ENCODE assay signal across 2 cellular contexts in the genomic region with DNA sequence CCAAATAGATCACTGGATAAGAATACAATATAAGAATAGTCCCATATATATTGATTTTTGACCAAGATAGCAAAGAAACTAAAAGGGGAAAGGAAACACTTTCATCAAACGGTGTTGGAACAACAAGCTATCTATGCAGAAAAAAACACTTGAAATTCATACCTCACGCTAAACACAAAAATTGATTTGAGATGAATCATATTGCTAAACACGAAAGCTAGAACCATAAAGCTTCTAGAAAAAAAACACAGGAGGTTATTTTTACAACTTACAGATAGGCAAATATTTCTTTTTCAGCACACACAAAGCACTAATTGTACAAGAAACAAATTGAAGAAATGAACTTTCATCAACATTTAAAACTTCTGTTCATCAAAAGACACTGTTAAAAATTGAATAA.
TF ChIP-seq lines count a peak whose summit lies in the region.

No MANE protein-coding gene starts in this region.

TF ChIP-seq in HepG2, 621 proteins besides CTCF, POLR2A, EP300 and RAD21:
- TF ChIP-seq, protein P1, sequence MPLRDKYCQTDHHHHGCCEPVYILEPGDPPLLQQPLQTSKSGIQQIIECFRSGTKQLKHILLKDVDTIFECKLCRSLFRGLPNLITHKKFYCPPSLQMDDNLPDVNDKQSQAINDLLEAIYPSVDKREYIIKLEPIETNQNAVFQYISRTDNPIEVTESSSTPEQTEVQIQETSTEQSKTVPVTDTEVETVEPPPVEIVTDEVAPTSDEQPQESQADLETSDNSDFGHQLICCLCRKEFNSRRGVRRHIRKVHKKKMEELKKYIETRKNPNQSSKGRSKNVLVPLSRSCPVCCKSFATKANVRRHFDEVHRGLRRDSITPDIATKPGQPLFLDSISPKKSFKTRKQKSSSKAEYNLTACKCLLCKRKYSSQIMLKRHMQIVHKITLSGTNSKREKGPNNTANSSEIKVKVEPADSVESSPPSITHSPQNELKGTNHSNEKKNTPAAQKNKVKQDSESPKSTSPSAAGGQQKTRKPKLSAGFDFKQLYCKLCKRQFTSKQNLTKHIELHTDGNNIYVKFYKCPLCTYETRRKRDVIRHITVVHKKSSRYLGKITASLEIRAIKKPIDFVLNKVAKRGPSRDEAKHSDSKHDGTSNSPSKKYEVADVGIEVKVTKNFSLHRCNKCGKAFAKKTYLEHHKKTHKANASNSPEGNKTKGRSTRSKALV (CRISPR knock-in tag; IDR thresholded peaks at IDR 0.05), result no peak
- no peak for TF ChIP-seq RFX5 (IDR thresholded peaks at IDR 0.05; ENCODE audit: low read depth, low read length)
- no peak for TF ChIP-seq ZMAT3 (CRISPR knock-in tag; conservative IDR thresholded peaks at IDR 0.05)
- TF ChIP-seq CBX2 (IDR thresholded peaks at IDR 0.05; ENCODE audit: low read depth, low read length), result 0 out of 2 replicates have a peak, but pooled peaks have one; percentile 14
- TF ChIP-seq CBX2 (CRISPR knock-in tag; IDR thresholded peaks at IDR 0.05; ENCODE audit: low read depth), result no peak
- TF ChIP-seq, protein P2, sequence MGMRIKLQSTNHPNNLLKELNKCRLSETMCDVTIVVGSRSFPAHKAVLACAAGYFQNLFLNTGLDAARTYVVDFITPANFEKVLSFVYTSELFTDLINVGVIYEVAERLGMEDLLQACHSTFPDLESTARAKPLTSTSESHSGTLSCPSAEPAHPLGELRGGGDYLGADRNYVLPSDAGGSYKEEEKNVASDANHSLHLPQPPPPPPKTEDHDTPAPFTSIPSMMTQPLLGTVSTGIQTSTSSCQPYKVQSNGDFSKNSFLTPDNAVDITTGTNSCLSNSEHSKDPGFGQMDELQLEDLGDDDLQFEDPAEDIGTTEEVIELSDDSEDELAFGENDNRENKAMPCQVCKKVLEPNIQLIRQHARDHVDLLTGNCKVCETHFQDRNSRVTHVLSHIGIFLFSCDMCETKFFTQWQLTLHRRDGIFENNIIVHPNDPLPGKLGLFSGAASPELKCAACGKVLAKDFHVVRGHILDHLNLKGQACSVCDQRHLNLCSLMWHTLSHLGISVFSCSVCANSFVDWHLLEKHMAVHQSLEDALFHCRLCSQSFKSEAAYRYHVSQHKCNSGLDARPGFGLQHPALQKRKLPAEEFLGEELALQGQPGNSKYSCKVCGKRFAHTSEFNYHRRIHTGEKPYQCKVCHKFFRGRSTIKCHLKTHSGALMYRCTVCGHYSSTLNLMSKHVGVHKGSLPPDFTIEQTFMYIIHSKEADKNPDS (CRISPR knock-in tag; IDR thresholded peaks at IDR 0.05), result no peak

TF ChIP-seq in SK-N-SH, 30 proteins besides CTCF, POLR2A, EP300 and RAD21:
- TF ChIP-seq RFX5 (IDR thresholded peaks at IDR 0.05; ENCODE audit: low read length) (no peak), NFIC (IDR thresholded peaks at IDR 0.05; ENCODE audit: borderline replicate concordance) (no peak), GABPA (IDR thresholded peaks at IDR 0.05; ENCODE audit: low read depth) (no peak), SMC3 (IDR thresholded peaks at IDR 0.05; ENCODE audit: low read depth, low read length) (no peak), EZH2phosphoT487 (IDR thresholded peaks at IDR 0.05; ENCODE audit: borderline replicate concordance, low read depth) (no peak), CHD2 (IDR thresholded peaks at IDR 0.05; ENCODE audit: low read length, partially characterized antibody) (no peak), TEAD4 (IDR thresholded peaks at IDR 0.05; ENCODE audit: borderline replicate concordance, insufficient read depth) (no peak)
TF ChIP-seq in SK-N-SH: peak in this region for 0.
